ENCODE assay signal across 23 cellular contexts in genomic region chr3:21185816-21186314, GRCh38.
"Had no signal": no experiment of that assay in that cellular context is flagged by ENCODE, and none has a peak within 500 bp of the region (broad histone marks: within the 10 kb centered on the region; RNA-seq: fewer than 3 reads in every experiment).

No MANE protein-coding gene starts in this region.

- H3K4me1 ChIP-seq: Peyer's patch, SJCRH30 had no signal

- H3K4me3 ChIP-seq: PC-9, Peyer's patch, SJCRH30 had no signal

- H3K27me3 ChIP-seq: Peyer's patch, SJCRH30 had no signal

- ATAC-seq: Right ventricle myocardium inferior, SK-N-SH treated with all-trans-retinoic acid at 6 μM for 48 hours had no signal

- H3K4me2 ChIP-seq: KMS-11, PC-9 had no signal

- H3K36me3 ChIP-seq: Peyer's patch, SJCRH30 had no signal

- H3K9ac ChIP-seq: KMS-11 had no signal

- DNase-seq: IMR-90; Kasumi-1; MM.1S; NCI-H1092 treated with DMSO at 0.1 percent for 48 hours; NCI-H1436; NCI-H187; NCI-H2029; NCI-H2081 treated with DMSO at 0.1 percent for 48 hours; NCI-H2171; NCI-H226; NCI-H446; NCI-H510A; NCI-H524 treated with DMSO at 0.1 percent for 48 hours; NCI-H69; NCI-H774; NK-92 treated with Interleukin-12 subunit alpha and Interleukin-12 subunit beta, amount 100 ng/mL, for 24 hours; PC-9; Peyer's patch; SHP77 treated with DMSO at 0.1 percent for 48 hours; SJCRH30 had no signal

- H3K27ac ChIP-seq: KMS-11, PC-9, Peyer's patch, SJCRH30 had no signal
